Comparison of ENCODE assay signal across 6 cellular contexts in the genomic region with DNA sequence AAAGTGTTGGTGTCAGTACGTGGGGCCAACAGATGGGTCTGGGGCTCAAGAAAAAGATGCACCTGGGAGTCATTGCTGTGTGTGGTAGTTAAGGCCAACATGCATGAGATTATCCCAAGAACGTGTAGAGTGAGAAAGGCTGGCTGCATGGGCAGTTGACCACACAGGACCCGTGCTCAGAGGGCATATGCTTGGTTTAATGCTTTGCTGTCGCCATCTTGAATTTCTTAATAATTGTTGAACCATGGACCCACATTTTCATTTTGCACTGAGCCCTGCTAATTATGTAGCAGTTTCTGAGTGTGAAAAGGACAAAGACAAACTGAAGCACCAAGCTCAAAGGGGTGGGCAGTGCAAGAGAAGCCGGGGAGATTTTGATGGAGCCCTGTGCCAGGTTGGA.
"Had no signal": no experiment of that assay in that cellular context is flagged by ENCODE, and none has a peak within 500 bp of the region (broad histone marks: within the 10 kb centered on the region; RNA-seq: fewer than 3 reads in every experiment).

No MANE protein-coding gene starts in this region.

- H2AFZ ChIP-seq: GM23338 had no signal

- DNase-seq: HFFc6, KBM-7 had no signal

- H3K36me3 ChIP-seq: HAP-1 had no signal

- H3K4me3 ChIP-seq: GM23338, HAP-1 had no signal

- H3K9ac ChIP-seq: KMS-11 had no signal

- H3K9me3 ChIP-seq: HAP-1 had no signal

- H3K4me2 ChIP-seq: GM23338, KMS-11 had no signal

- H3K4me1 ChIP-seq: HAP-1 had no signal

- H3K27ac ChIP-seq: HL-60, KMS-11 had no signal
